ENCODE assay signal across 1 cellular context in the genomic region with DNA sequence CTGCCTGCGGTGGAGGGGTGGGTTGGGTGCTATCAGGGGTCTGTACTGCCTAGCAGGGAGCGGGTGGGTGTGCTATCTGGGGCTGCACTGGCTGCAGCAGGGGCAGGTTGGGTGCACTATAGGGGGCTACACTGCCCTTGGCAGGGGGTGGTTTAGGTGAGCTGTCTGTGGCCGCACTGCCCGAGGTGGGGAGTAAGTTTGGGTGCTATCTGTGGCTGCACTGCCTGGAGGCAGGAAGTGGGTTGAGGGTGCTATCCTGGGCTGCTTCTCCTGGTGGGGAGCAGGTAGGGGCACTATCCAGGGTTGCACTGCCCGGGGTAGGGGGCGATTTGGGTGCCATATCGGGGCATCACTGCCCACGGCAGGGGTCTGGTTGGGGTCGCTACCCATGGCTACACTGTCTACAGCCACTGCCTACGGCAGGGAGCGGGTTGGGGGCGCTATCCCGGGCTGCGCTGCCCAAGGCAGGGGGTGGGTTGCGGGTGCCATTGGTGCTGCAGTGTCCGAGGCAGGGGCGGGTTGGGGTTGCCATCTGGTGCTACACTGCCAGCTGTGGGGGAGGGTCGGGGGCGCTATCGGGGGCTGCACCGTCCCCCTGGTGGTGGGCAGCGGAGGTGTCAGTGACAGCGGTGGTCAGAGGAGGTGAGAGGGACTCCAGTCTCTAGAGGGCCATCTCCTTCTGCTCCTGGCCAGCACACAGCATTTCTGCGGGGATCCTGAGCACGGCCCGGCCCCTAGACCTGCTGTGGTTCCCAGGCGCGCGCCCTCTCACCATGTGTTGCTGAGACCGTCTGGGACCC.
A peak's percentile ranks its signal among the peaks of the same experiment; 100 is the strongest.
TF ChIP-seq lines count a peak whose summit lies in the region.

No MANE protein-coding gene starts in this region.

TF ChIP-seq in HepG2, 621 proteins besides CTCF, POLR2A, EP300 and RAD21 (continues in another document):
- TF ChIP-seq, protein P1, sequence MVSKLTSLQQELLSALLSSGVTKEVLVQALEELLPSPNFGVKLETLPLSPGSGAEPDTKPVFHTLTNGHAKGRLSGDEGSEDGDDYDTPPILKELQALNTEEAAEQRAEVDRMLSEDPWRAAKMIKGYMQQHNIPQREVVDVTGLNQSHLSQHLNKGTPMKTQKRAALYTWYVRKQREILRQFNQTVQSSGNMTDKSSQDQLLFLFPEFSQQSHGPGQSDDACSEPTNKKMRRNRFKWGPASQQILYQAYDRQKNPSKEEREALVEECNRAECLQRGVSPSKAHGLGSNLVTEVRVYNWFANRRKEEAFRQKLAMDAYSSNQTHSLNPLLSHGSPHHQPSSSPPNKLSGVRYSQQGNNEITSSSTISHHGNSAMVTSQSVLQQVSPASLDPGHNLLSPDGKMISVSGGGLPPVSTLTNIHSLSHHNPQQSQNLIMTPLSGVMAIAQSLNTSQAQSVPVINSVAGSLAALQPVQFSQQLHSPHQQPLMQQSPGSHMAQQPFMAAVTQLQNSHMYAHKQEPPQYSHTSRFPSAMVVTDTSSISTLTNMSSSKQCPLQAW (CRISPR knock-in tag; IDR thresholded peaks at IDR 0.05), result no peak
- TF ChIP-seq, protein P2, sequence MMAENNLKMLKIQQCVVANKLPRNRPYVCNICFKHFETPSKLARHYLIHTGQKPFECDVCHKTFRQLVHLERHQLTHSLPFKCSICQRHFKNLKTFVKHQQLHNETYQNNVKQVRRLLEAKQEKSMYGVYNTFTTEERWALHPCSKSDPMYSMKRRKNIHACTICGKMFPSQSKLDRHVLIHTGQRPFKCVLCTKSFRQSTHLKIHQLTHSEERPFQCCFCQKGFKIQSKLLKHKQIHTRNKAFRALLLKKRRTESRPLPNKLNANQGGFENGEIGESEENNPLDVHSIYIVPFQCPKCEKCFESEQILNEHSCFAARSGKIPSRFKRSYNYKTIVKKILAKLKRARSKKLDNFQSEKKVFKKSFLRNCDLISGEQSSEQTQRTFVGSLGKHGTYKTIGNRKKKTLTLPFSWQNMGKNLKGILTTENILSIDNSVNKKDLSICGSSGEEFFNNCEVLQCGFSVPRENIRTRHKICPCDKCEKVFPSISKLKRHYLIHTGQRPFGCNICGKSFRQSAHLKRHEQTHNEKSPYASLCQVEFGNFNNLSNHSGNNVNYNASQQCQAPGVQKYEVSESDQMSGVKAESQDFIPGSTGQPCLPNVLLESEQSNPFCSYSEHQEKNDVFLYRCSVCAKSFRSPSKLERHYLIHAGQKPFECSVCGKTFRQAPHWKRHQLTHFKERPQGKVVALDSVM (CRISPR knock-in tag; IDR thresholded peaks at IDR 0.05), result no peak
- TF ChIP-seq, protein P3, sequence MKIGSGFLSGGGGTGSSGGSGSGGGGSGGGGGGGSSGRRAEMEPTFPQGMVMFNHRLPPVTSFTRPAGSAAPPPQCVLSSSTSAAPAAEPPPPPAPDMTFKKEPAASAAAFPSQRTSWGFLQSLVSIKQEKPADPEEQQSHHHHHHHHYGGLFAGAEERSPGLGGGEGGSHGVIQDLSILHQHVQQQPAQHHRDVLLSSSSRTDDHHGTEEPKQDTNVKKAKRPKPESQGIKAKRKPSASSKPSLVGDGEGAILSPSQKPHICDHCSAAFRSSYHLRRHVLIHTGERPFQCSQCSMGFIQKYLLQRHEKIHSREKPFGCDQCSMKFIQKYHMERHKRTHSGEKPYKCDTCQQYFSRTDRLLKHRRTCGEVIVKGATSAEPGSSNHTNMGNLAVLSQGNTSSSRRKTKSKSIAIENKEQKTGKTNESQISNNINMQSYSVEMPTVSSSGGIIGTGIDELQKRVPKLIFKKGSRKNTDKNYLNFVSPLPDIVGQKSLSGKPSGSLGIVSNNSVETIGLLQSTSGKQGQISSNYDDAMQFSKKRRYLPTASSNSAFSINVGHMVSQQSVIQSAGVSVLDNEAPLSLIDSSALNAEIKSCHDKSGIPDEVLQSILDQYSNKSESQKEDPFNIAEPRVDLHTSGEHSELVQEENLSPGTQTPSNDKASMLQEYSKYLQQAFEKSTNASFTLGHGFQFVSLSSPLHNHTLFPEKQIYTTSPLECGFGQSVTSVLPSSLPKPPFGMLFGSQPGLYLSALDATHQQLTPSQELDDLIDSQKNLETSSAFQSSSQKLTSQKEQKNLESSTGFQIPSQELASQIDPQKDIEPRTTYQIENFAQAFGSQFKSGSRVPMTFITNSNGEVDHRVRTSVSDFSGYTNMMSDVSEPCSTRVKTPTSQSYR (CRISPR knock-in tag; IDR thresholded peaks at IDR 0.05; ENCODE audit: borderline replicate concordance), result peak; percentile 55; the same call in 1 of the 2 replicates
- TF ChIP-seq, protein P4, sequence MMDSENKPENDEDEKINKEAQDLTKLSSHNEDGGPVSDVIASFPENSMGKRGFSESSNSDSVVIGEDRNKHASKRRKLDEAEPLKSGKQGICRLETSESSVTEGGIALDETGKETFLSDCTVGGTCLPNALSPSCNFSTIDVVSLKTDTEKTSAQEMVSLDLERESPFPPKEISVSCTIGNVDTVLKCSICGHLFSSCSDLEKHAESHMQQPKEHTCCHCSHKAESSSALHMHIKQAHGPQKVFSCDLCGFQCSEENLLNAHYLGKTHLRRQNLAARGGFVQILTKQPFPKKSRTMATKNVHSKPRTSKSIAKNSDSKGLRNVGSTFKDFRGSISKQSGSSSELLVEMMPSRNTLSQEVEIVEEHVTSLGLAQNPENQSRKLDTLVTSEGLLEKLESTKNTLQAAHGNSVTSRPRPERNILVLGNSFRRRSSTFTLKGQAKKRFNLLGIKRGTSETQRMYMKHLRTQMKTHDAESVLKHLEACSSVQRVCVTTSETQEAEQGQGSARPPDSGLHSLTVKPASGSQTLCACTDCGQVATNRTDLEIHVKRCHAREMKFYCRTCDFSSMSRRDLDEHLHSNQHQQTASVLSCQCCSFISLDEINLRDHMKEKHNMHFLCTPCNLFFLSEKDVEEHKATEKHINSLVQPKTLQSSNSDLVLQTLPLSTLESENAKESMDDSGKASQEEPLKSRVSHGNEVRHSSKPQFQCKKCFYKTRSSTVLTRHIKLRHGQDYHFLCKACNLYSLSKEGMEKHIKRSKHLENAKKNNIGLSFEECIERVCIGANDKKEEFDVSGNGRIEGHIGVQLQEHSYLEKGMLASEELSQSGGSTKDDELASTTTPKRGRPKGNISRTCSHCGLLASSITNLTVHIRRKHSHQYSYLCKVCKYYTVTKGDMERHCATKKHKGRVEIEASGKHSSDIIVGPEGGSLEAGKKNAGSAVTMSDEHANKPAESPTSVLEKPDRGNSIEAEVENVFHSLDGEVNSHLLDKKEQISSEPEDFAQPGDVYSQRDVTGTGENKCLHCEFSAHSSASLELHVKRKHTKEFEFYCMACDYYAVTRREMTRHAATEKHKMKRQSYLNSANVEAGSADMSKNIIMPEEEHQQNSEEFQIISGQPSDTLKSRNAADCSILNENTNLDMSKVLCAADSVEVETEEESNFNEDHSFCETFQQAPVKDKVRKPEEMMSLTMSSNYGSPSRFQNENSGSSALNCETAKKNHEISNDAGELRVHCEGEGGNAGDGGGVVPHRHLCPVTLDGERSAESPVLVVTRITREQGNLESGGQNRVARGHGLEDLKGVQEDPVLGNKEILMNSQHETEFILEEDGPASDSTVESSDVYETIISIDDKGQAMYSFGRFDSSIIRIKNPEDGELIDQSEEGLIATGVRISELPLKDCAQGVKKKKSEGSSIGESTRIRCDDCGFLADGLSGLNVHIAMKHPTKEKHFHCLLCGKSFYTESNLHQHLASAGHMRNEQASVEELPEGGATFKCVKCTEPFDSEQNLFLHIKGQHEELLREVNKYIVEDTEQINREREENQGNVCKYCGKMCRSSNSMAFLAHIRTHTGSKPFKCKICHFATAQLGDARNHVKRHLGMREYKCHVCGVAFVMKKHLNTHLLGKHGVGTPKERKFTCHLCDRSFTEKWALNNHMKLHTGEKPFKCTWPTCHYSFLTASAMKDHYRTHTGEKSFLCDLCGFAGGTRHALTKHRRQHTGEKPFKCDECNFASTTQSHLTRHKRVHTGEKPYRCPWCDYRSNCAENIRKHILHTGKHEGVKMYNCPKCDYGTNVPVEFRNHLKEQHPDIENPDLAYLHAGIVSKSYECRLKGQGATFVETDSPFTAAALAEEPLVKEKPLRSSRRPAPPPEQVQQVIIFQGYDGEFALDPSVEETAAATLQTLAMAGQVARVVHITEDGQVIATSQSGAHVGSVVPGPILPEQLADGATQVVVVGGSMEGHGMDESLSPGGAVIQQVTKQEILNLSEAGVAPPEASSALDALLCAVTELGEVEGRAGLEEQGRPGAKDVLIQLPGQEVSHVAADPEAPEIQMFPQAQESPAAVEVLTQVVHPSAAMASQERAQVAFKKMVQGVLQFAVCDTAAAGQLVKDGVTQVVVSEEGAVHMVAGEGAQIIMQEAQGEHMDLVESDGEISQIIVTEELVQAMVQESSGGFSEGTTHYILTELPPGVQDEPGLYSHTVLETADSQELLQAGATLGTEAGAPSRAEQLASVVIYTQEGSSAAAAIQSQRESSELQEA (CRISPR knock-in tag; IDR thresholded peaks at IDR 0.05; ENCODE audit: not compliant biosample characterization), result no peak
- TF ChIP-seq TCF7 (IDR thresholded peaks at IDR 0.05; ENCODE audit: low read depth) (no peak), ZNF670 (CRISPR knock-in tag; IDR thresholded peaks at IDR 0.05; ENCODE audit: borderline replicate concordance) (no peak), ZFP36 (IDR thresholded peaks at IDR 0.05; ENCODE audit: borderline replicate concordance, low read depth, low read length, partially characterized antibody) (no peak), FOXM1 (CRISPR knock-in tag; IDR thresholded peaks at IDR 0.05) (no peak), SP1 (IDR thresholded peaks at IDR 0.05) (no peak), SP1 (CRISPR knock-in tag; IDR thresholded peaks at IDR 0.05) (no peak), U2AF2 (IDR thresholded peaks at IDR 0.05; ENCODE audit: low read depth, low read length) (no peak), GABPA (IDR thresholded peaks at IDR 0.05; ENCODE audit: low read depth, low read length) (no peak), GABPA (CRISPR knock-in tag; IDR thresholded peaks at IDR 0.05; ENCODE audit: low read depth) (no peak), ZNF567 (CRISPR knock-in tag; IDR thresholded peaks at IDR 0.05; ENCODE audit: borderline replicate concordance) (no peak), ZNF446 (CRISPR knock-in tag; IDR thresholded peaks at IDR 0.05) (no peak), ZNF546 (CRISPR knock-in tag; conservative IDR thresholded peaks at IDR 0.05) (no peak), ZNF629 (CRISPR knock-in tag; conservative IDR thresholded peaks at IDR 0.05) (no peak), IKZF4 (CRISPR knock-in tag; IDR thresholded peaks at IDR 0.05; ENCODE audit: borderline replicate concordance, low read depth, not compliant biosample characterization) (no peak), NFYC (CRISPR knock-in tag; IDR thresholded peaks at IDR 0.05) (no peak)
- TF ChIP-seq, protein P5, sequence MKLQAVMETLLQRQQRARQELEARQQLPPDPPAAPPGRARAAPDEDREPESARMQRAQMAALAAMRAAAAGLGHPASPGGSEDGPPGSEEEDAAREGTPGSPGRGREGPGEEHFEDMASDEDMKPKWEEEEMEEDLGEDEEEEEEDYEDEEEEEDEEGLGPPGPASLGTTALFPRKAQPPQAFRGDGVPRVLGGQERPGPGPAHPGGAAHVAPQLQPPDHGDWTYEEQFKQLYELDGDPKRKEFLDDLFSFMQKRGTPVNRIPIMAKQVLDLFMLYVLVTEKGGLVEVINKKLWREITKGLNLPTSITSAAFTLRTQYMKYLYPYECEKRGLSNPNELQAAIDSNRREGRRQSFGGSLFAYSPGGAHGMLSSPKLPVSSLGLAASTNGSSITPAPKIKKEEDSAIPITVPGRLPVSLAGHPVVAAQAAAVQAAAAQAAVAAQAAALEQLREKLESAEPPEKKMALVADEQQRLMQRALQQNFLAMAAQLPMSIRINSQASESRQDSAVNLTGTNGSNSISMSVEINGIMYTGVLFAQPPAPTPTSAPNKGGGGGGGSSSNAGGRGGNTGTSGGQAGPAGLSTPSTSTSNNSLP (IDR thresholded peaks at IDR 0.05; ENCODE audit: low read depth, low read length), result no peak
- TF ChIP-seq, protein P6, sequence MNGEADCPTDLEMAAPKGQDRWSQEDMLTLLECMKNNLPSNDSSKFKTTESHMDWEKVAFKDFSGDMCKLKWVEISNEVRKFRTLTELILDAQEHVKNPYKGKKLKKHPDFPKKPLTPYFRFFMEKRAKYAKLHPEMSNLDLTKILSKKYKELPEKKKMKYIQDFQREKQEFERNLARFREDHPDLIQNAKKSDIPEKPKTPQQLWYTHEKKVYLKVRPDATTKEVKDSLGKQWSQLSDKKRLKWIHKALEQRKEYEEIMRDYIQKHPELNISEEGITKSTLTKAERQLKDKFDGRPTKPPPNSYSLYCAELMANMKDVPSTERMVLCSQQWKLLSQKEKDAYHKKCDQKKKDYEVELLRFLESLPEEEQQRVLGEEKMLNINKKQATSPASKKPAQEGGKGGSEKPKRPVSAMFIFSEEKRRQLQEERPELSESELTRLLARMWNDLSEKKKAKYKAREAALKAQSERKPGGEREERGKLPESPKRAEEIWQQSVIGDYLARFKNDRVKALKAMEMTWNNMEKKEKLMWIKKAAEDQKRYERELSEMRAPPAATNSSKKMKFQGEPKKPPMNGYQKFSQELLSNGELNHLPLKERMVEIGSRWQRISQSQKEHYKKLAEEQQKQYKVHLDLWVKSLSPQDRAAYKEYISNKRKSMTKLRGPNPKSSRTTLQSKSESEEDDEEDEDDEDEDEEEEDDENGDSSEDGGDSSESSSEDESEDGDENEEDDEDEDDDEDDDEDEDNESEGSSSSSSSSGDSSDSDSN (CRISPR knock-in tag; IDR thresholded peaks at IDR 0.05), result 0 out of 2 replicates have a peak, but pooled peaks have one; percentile 5
- TF ChIP-seq, protein P7, sequence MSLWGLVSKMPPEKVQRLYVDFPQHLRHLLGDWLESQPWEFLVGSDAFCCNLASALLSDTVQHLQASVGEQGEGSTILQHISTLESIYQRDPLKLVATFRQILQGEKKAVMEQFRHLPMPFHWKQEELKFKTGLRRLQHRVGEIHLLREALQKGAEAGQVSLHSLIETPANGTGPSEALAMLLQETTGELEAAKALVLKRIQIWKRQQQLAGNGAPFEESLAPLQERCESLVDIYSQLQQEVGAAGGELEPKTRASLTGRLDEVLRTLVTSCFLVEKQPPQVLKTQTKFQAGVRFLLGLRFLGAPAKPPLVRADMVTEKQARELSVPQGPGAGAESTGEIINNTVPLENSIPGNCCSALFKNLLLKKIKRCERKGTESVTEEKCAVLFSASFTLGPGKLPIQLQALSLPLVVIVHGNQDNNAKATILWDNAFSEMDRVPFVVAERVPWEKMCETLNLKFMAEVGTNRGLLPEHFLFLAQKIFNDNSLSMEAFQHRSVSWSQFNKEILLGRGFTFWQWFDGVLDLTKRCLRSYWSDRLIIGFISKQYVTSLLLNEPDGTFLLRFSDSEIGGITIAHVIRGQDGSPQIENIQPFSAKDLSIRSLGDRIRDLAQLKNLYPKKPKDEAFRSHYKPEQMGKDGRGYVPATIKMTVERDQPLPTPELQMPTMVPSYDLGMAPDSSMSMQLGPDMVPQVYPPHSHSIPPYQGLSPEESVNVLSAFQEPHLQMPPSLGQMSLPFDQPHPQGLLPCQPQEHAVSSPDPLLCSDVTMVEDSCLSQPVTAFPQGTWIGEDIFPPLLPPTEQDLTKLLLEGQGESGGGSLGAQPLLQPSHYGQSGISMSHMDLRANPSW (CRISPR knock-in tag; IDR thresholded peaks at IDR 0.05; ENCODE audit: borderline replicate concordance), result no peak
- TF ChIP-seq, protein P8, sequence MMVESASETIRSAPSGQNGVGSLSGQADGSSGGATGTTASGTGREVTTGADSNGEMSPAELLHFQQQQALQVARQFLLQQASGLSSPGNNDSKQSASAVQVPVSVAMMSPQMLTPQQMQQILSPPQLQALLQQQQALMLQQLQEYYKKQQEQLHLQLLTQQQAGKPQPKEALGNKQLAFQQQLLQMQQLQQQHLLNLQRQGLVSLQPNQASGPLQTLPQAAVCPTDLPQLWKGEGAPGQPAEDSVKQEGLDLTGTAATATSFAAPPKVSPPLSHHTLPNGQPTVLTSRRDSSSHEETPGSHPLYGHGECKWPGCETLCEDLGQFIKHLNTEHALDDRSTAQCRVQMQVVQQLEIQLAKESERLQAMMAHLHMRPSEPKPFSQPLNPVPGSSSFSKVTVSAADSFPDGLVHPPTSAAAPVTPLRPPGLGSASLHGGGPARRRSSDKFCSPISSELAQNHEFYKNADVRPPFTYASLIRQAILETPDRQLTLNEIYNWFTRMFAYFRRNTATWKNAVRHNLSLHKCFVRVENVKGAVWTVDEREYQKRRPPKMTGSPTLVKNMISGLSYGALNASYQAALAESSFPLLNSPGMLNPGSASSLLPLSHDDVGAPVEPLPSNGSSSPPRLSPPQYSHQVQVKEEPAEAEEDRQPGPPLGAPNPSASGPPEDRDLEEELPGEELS (CRISPR knock-in tag; IDR thresholded peaks at IDR 0.05), result no peak
